10 cellular contexts compared by ENCODE assay signal in genomic region chr19:38266070-38266469, GRCh38. TPM values are rescaled to one million over a fixed set of nuclear protein-coding genes. Genes with fewer than 3 reads are reported as not detected.
A peak's percentile ranks its signal among the peaks of the same experiment; 100 is the strongest.
DNase-seq lines count a peak whose midpoint lies in the region; ATAC-seq and TF ChIP-seq lines count a peak whose summit lies in the region.
"Had no signal": no experiment of that assay in that cellular context is flagged by ENCODE, and none has a peak within 500 bp of the region (broad histone marks: within the 10 kb centered on the region; RNA-seq: fewer than 3 reads in every experiment).

No MANE protein-coding gene starts in this region.

- peak overlapping the region; percentile 46 for H3K27ac Mint-ChIP-seq in activated CD4-positive, alpha-beta memory T cell treated with anti-CD3 and anti-CD28 coated beads for 36 hours
- no peak overlapping the region for H3K27ac Mint-ChIP-seq in activated CD4-positive, alpha-beta memory T cell treated with anti-CD3 and anti-CD28 coated beads, Interleukin-2, amount 10 ng/mL, durations not matched to agents 7 days and 5 days

- no peak for TF ChIP-seq CTCF in RWPE2 (IDR thresholded peaks at IDR 0.05; ENCODE audit: poor library complexity, severe bottlenecking)
- TF ChIP-seq CTCF in stomach (IDR thresholded peaks at IDR 0.05): no peak

- H3K36me3 Mint-ChIP-seq in activated CD4-positive, alpha-beta memory T cell treated with anti-CD3 and anti-CD28 coated beads for 36 hours: no peaks in the 10 kb centered on the region
- H3K36me3 Mint-ChIP-seq in activated CD4-positive, alpha-beta memory T cell treated with anti-CD3 and anti-CD28 coated beads, Interleukin-2, amount 10 ng/mL, durations not matched to agents 7 days and 5 days (ENCODE audit: low read depth): no peaks in the 10 kb centered on the region

- no peak for DNase-seq in activated CD4-positive, alpha-beta memory T cell treated with anti-CD3 and anti-CD28 coated beads for 36 hours
- no peak for DNase-seq in activated CD4-positive, alpha-beta memory T cell treated with anti-CD3 and anti-CD28 coated beads, Interleukin-2, amount 10 ng/mL, durations not matched to agents 7 days and 5 days
- DNase-seq in RWPE2 (ENCODE audit: low spot score) (no peak), stomach (no peak), inferior parietal cortex (ENCODE audit: extremely low spot score) (no peak)
- DNase-seq: BE2C had no signal

- POLR2A ChIA-PET in activated CD4-positive, alpha-beta memory T cell treated with anti-CD3 and anti-CD28 coated beads for 36 hours (lab: Charles Lee): interaction anchor here (0.7 to 2.5 kb wide), 2 partner anchors 8 to 108 kb away, joined by 3 to 6 read pairs; partner anchors contain the start of gene PSMD8
- POLR2A ChIA-PET in activated CD4-positive, alpha-beta memory T cell treated with anti-CD3 and anti-CD28 coated beads, Interleukin-2, amount 10 ng/mL, durations not matched to agents 7 days and 5 days (lab: Charles Lee): interaction anchor here (0.8 to 1.2 kb wide), 3 partner anchors 9 to 108 kb away, joined by 3 read pairs; partner anchors contain the start of gene PSMD8

- no peak for TF ChIP-seq POLR2A in stomach (IDR thresholded peaks at IDR 0.05)

- H3K9me3 ChIP-seq in RWPE2 (ENCODE audit: severe bottlenecking): no peaks in the 10 kb centered on the region
- H3K9me3 ChIP-seq in iPS-18a (ENCODE audit: control insufficient read depth, low read depth, low read length): no peaks in the 10 kb centered on the region
- H3K9me3 ChIP-seq in stomach: no peaks in the 10 kb centered on the region
- H3K9me3 ChIP-seq: BE2C had no signal

- H3K27ac ChIP-seq in RWPE2 (ENCODE audit: poor library complexity, severe bottlenecking): peak overlapping the region; percentile 87
- no peak overlapping the region for H3K27ac ChIP-seq in iPS-18a (ENCODE audit: low read length)
- H3K27ac ChIP-seq in stomach: peak overlapping the region; percentile 67 to 95 (median 88)

- peaks cover 38% of the 10 kb centered on the region for H3K4me1 Mint-ChIP-seq in activated CD4-positive, alpha-beta memory T cell treated with anti-CD3 and anti-CD28 coated beads for 36 hours (ENCODE audit: low read depth)
- H3K4me1 Mint-ChIP-seq in activated CD4-positive, alpha-beta memory T cell treated with anti-CD3 and anti-CD28 coated beads, Interleukin-2, amount 10 ng/mL, durations not matched to agents 7 days and 5 days: peaks cover 17% of the 10 kb centered on the region

- H3K4me3 Mint-ChIP-seq in activated CD4-positive, alpha-beta memory T cell treated with anti-CD3 and anti-CD28 coated beads for 36 hours: peak overlapping the region; percentile 75
- H3K4me3 Mint-ChIP-seq in activated CD4-positive, alpha-beta memory T cell treated with anti-CD3 and anti-CD28 coated beads, Interleukin-2, amount 10 ng/mL, durations not matched to agents 7 days and 5 days: no peak overlapping the region

- CTCF ChIA-PET in activated CD4-positive, alpha-beta memory T cell treated with anti-CD3 and anti-CD28 coated beads for 36 hours (lab: Charles Lee): interaction anchor here (0.8 to 5.3 kb wide), 4 partner anchors 11 to 39 kb away, joined by 3 to 30 read pairs (median 6); partner anchors contain the start of gene PPP1R14A
- CTCF ChIA-PET in activated CD4-positive, alpha-beta memory T cell treated with anti-CD3 and anti-CD28 coated beads, Interleukin-2, amount 10 ng/mL, durations not matched to agents 7 days and 5 days (lab: Charles Lee): interaction anchor here (0.8 to 1.0 kb wide), 3 partner anchors 22 to 137 kb away, joined by 3 to 7 read pairs (median 3); partner anchors contain the start of gene FAM98C

- H3K27me3 ChIP-seq in RWPE2 (ENCODE audit: insufficient read depth, poor library complexity, severe bottlenecking): no peaks in the 10 kb centered on the region
- no peaks in the 10 kb centered on the region for H3K27me3 ChIP-seq in iPS-18a (ENCODE audit: control insufficient read depth, insufficient read depth, low read length)
- peaks cover 0 to 12% (median 0%) of the 10 kb centered on the region in 3 donors for H3K27me3 ChIP-seq in stomach
- H3K27me3 ChIP-seq: BE2C had no signal

- 45 to 77% (median 52%) methylated on average over 8 of the region's 8 CpGs for WGBS in stomach, 5 donors

- peaks cover 34% of the 10 kb centered on the region for H3K4me1 ChIP-seq in RWPE2 (ENCODE audit: insufficient read depth, poor library complexity, severe bottlenecking)
- H3K4me1 ChIP-seq in iPS-18a (ENCODE audit: control insufficient read depth, low read depth, low read length): peaks cover 38% of the 10 kb centered on the region
- peaks cover 43 to 74% (median 57%) of the 10 kb centered on the region in 4 donors for H3K4me1 ChIP-seq in stomach
- H3K4me1 ChIP-seq: BE2C had no signal

- peak overlapping the region; percentile 68 for H3K4me3 ChIP-seq in RWPE2 (ENCODE audit: severe bottlenecking)
- H3K4me3 ChIP-seq in iPS-18a (ENCODE audit: low read length): peak overlapping the region; percentile 83
- H3K4me3 ChIP-seq in stomach: peak overlapping the region; percentile 50 to 67 (median 57)

- intact Hi-C loops in activated CD4-positive, alpha-beta memory T cell treated with anti-CD3 and anti-CD28 coated beads for 36 hours (cut with micrococcal nuclease): no loop called here
- intact Hi-C loops in stomach (cut with DNase I; ENCODE audit: low total_unique reads): no loop called here

- TF ChIP-seq EP300 in stomach (IDR thresholded peaks at IDR 0.05): no peak

- H3K9me3 Mint-ChIP-seq in activated CD4-positive, alpha-beta memory T cell treated with anti-CD3 and anti-CD28 coated beads for 36 hours: no peaks in the 10 kb centered on the region
- no peaks in the 10 kb centered on the region for H3K9me3 Mint-ChIP-seq in activated CD4-positive, alpha-beta memory T cell treated with anti-CD3 and anti-CD28 coated beads, Interleukin-2, amount 10 ng/mL, durations not matched to agents 7 days and 5 days

- peak overlapping the region; percentile 91 for H3K9ac ChIP-seq in iPS-18a (ENCODE audit: low read length)

- H3K27me3 Mint-ChIP-seq in activated CD4-positive, alpha-beta memory T cell treated with anti-CD3 and anti-CD28 coated beads for 36 hours: no peaks in the 10 kb centered on the region
- H3K27me3 Mint-ChIP-seq in activated CD4-positive, alpha-beta memory T cell treated with anti-CD3 and anti-CD28 coated beads, Interleukin-2, amount 10 ng/mL, durations not matched to agents 7 days and 5 days: peaks cover 6% of the 10 kb centered on the region

- ATAC-seq in RWPE2 (ENCODE audit: low read depth) (peak; percentile 7; the same call in 2 of the 3 replicates), GM18867 (IDR thresholded peaks at IDR 0.05; ENCODE audit: unreplicated experiment) (no peak), HG02610 (IDR thresholded peaks at IDR 0.05; ENCODE audit: unreplicated experiment) (no peak)

- H3K36me3 ChIP-seq in RWPE2 (ENCODE audit: low read depth) (peaks cover 14% of the 10 kb centered on the region), iPS-18a (ENCODE audit: control insufficient read depth, low read depth, low read length) (no peaks in the 10 kb centered on the region), stomach (no peaks in the 10 kb centered on the region)
- H3K36me3 ChIP-seq: BE2C had no signal

RNA-seq across cellular contexts. Expression of gene SPINT2, which starts 1.7 kb away (rescaled TPM):
- 10 to 100 TPM; 57.5 to 60.9 TPM for total RNA-seq in activated CD4-positive, alpha-beta memory T cell treated with anti-CD3 and anti-CD28 coated beads for 36 hours
- 1 to 10 TPM; 7.3 to 8.0 TPM for total RNA-seq in activated CD4-positive, alpha-beta memory T cell treated with anti-CD3 and anti-CD28 coated beads, Interleukin-2, amount 10 ng/mL, durations not matched to agents 7 days and 5 days
- total RNA-seq in stomach: 1,000 to 10,000 TPM in 1 of 5 donors, 100 to 1,000 TPM in 2, 10 to 100 TPM in 2; 29.8 to 1,508 (median 255) TPM
- 100 to 1,000 TPM in 2 of 3 donors, 10 to 100 TPM in 1; 54.5 to 255 (median 184) TPM for polyA plus RNA-seq in stomach

RNA-seq across cellular contexts. Expression of gene PPP1R14A, which starts 9.9 kb away (rescaled TPM):
- total RNA-seq in activated CD4-positive, alpha-beta memory T cell treated with anti-CD3 and anti-CD28 coated beads for 36 hours: 1 to 10 TPM; 1.6 to 1.8 TPM
- total RNA-seq in activated CD4-positive, alpha-beta memory T cell treated with anti-CD3 and anti-CD28 coated beads, Interleukin-2, amount 10 ng/mL, durations not matched to agents 7 days and 5 days: not detected
- total RNA-seq in stomach: 100 to 1,000 TPM in 1 of 5 donors, 10 to 100 TPM in 3, 1 to 10 TPM in 1; 8.8 to 197 (median 31.6) TPM
- 100 to 1,000 TPM in 1 of 3 donors, 10 to 100 TPM in 2; 53.2 to 138 (median 54.9) TPM for polyA plus RNA-seq in stomach

RNA-seq across cellular contexts. Expression of gene C19orf33, which starts 38.0 kb away (rescaled TPM):
- total RNA-seq in activated CD4-positive, alpha-beta memory T cell treated with anti-CD3 and anti-CD28 coated beads for 36 hours: not detected
- under 1 TPM; 0.55 to 0.71 TPM for total RNA-seq in activated CD4-positive, alpha-beta memory T cell treated with anti-CD3 and anti-CD28 coated beads, Interleukin-2, amount 10 ng/mL, durations not matched to agents 7 days and 5 days
- total RNA-seq in stomach: 100 to 1,000 TPM in 3 of 5 donors, 10 to 100 TPM in 2; 33.5 to 287 (median 171) TPM
- polyA plus RNA-seq in stomach: 1,000 to 10,000 TPM in 2 of 3 donors, 100 to 1,000 TPM in 1; 388 to 1,069 (median 1,022) TPM

RNA-seq across cellular contexts. Expression of gene DPF1, which starts 42.0 kb away (rescaled TPM):
- 1 to 10 TPM in 1 of 2 experiments, under 1 TPM in 1; 0.75 to 1.2 TPM for total RNA-seq in activated CD4-positive, alpha-beta memory T cell treated with anti-CD3 and anti-CD28 coated beads for 36 hours
- total RNA-seq in activated CD4-positive, alpha-beta memory T cell treated with anti-CD3 and anti-CD28 coated beads, Interleukin-2, amount 10 ng/mL, durations not matched to agents 7 days and 5 days: under 1 TPM; 0.40 to 0.55 TPM
- total RNA-seq in stomach: not detected
- polyA plus RNA-seq in stomach: under 1 TPM in 2 of 3 donors, not detected in 1; 0.12 to 0.43 TPM
- total RNA-seq: subcutaneous adipose tissue had no signal

RNA-seq across cellular contexts. Expression of gene YIF1B, which starts 49.7 kb away (rescaled TPM):
- 10 to 100 TPM; 79.7 to 82.3 TPM for total RNA-seq in activated CD4-positive, alpha-beta memory T cell treated with anti-CD3 and anti-CD28 coated beads for 36 hours
- total RNA-seq in activated CD4-positive, alpha-beta memory T cell treated with anti-CD3 and anti-CD28 coated beads, Interleukin-2, amount 10 ng/mL, durations not matched to agents 7 days and 5 days: 10 to 100 TPM; 75.4 to 76.1 TPM
- total RNA-seq in stomach: 10 to 100 TPM in 2 of 5 donors, 1 to 10 TPM in 3; 4.7 to 30.4 (median 7.2) TPM
- polyA plus RNA-seq in stomach: 10 to 100 TPM; 18.8 to 28.0 (median 24.2) TPM

Comparison
In these comparisons a context has a peak if more than half of its experiments do, and no peak if none do; other contexts are left out.
1. RNA of gene C19orf33, which starts 38.0 kb away (total RNA-seq): 33.5 to 287 TPM in stomach; 0.55 to 0.71 TPM in activated CD4-positive, alpha-beta memory T cell treated with anti-CD3 and anti-CD28 coated beads, Interleukin-2, amount 10 ng/mL, durations not matched to agents 7 days and 5 days and not detected in activated CD4-positive, alpha-beta memory T cell treated with anti-CD3 and anti-CD28 coated beads for 36 hours; every median in the first group is over 10 times any median in the second.
2. Peak in every context shown above with its lines, with median percentiles within 50 percentile points of each other: H3K4me3 ChIP-seq.